14 cellular contexts compared by ENCODE assay signal in genomic region chr12:105983622-105984325, GRCh38.
DNase-seq lines count a peak whose midpoint lies in the region; ATAC-seq, FAIRE-seq and TF ChIP-seq lines count a peak whose summit lies in the region.
"Had no signal": no experiment of that assay in that cellular context is flagged by ENCODE, and none has a peak within 500 bp of the region (broad histone marks: within the 10 kb centered on the region; RNA-seq: fewer than 3 reads in every experiment).

No MANE protein-coding gene starts in this region.

- ATAC-seq in foreskin keratinocyte: peak; percentile 94

- H3K36me3 Mint-ChIP-seq in HFFc6 (ENCODE audit: low read depth): no peaks in the 10 kb centered on the region
- peaks cover 2% of the 10 kb centered on the region for H3K36me3 Mint-ChIP-seq in astrocyte (ENCODE audit: low read depth, unreplicated experiment)
- H3K36me3 Mint-ChIP-seq in activated T-helper 1 cell treated with anti-CD3 and anti-CD28 coated beads, Interleukin-12 subunit alpha, Interleukin-12 subunit beta, Interleukin-2, Interleukin-4 antibody, amounts not matched to agents 30 ng/mL and 10 ng/mL and 1 ng/mL, durations not matched to agents 14 hours and 24 hours and 36 hours (ENCODE audit: low read depth): no peaks in the 10 kb centered on the region
- H3K36me3 Mint-ChIP-seq: activated naive CD4-positive, alpha-beta T cell treated with anti-CD3 and anti-CD28 coated beads, Interleukin-2, amount 50 U/mL, for 24 hours had no signal

- H3K9me3 Mint-ChIP-seq in HFFc6 (no peaks in the 10 kb centered on the region), astrocyte (ENCODE audit: unreplicated experiment) (peaks cover 5% of the 10 kb centered on the region)
- no peaks in the 10 kb centered on the region for H3K9me3 Mint-ChIP-seq in activated T-helper 1 cell treated with anti-CD3 and anti-CD28 coated beads, Interleukin-12 subunit alpha, Interleukin-12 subunit beta, Interleukin-2, Interleukin-4 antibody, amounts not matched to agents 30 ng/mL and 10 ng/mL and 1 ng/mL, durations not matched to agents 14 hours and 24 hours and 36 hours
- H3K9me3 Mint-ChIP-seq: activated naive CD4-positive, alpha-beta T cell treated with anti-CD3 and anti-CD28 coated beads, Interleukin-2, amount 50 U/mL, for 24 hours had no signal

- H3K4me1 ChIP-seq in astrocyte (ENCODE audit: insufficient read depth, low read length) (peaks cover 20% of the 10 kb centered on the region), foreskin keratinocyte (peaks cover 11% of the 10 kb centered on the region)
- H3K4me1 ChIP-seq: colonic mucosa, esophagus squamous epithelium had no signal

- H4K20me1 ChIP-seq in astrocyte (ENCODE audit: insufficient read depth, low read length): no peaks in the 10 kb centered on the region

- H3K36me3 ChIP-seq in astrocyte (ENCODE audit: insufficient read depth, low read length): no peaks in the 10 kb centered on the region
- H3K36me3 ChIP-seq: colonic mucosa, esophagus squamous epithelium had no signal

- no peak overlapping the region for H3K4me3 ChIP-seq in AG04449 (ENCODE audit: low read depth, low read length)
- no peak overlapping the region for H3K4me3 ChIP-seq in astrocyte (ENCODE audit: insufficient read depth, low read depth, low read length)
- H3K4me3 ChIP-seq in coronary artery: no peak overlapping the region
- H3K4me3 ChIP-seq: colonic mucosa, esophagus squamous epithelium had no signal

- intact Hi-C loops in activated T-helper 1 cell treated with anti-CD3 and anti-CD28 coated beads, Interleukin-12 subunit alpha, Interleukin-12 subunit beta, Interleukin-2, Interleukin-4 antibody, amounts not matched to agents 30 ng/mL and 10 ng/mL and 1 ng/mL, durations not matched to agents 14 hours and 24 hours and 36 hours (cut with micrococcal nuclease): no loop called here

- H3K4me3 Mint-ChIP-seq in HFFc6: no peak overlapping the region
- no peak overlapping the region for H3K4me3 Mint-ChIP-seq in astrocyte (ENCODE audit: unreplicated experiment)
- no peak overlapping the region for H3K4me3 Mint-ChIP-seq in activated T-helper 1 cell treated with anti-CD3 and anti-CD28 coated beads, Interleukin-12 subunit alpha, Interleukin-12 subunit beta, Interleukin-2, Interleukin-4 antibody, amounts not matched to agents 30 ng/mL and 10 ng/mL and 1 ng/mL, durations not matched to agents 14 hours and 24 hours and 36 hours
- H3K4me3 Mint-ChIP-seq: activated naive CD4-positive, alpha-beta T cell treated with anti-CD3 and anti-CD28 coated beads, Interleukin-2, amount 50 U/mL, for 24 hours had no signal

- H2AFZ ChIP-seq in astrocyte (ENCODE audit: low read depth, low read length): no peak overlapping the region

- peak; percentile 65 for DNase-seq in AG04449 (ENCODE audit: low read depth, low spot score)
- DNase-seq in HFFc6: peak; percentile 80
- DNase-seq in astrocyte (ENCODE audit: low read depth): peak; percentile 96
- DNase-seq in foreskin keratinocyte: peak; percentile 98 to 99
- DNase-seq in activated T-helper 1 cell treated with anti-CD3 and anti-CD28 coated beads, Interleukin-12 subunit alpha, Interleukin-12 subunit beta, Interleukin-2, Interleukin-4 antibody, amounts not matched to agents 30 ng/mL and 10 ng/mL and 1 ng/mL, durations not matched to agents 14 hours and 24 hours and 36 hours (ENCODE audit: low spot score): no peak
- no peak for DNase-seq in activated T-cell treated with anti-CD3 and anti-CD28 coated beads, Interleukin-2, amount 50 U/mL, for 48 hours
- no peak for DNase-seq in NCI-H2081 treated with DMSO at 0.1 percent for 48 hours (lab: John Stamatoyannopoulos, UW)
- no peak for DNase-seq in coronary artery (ENCODE audit: low spot score)
- DNase-seq: colonic mucosa, esophagus squamous epithelium, NCI-H2171, substantia nigra had no signal

- no peaks in the 10 kb centered on the region; the same call in 1 of the 2 replicates for H3K27me3 Mint-ChIP-seq in HFFc6 (ENCODE audit: insufficient read depth)
- H3K27me3 Mint-ChIP-seq in astrocyte (ENCODE audit: low read depth, unreplicated experiment): no peaks in the 10 kb centered on the region
- peaks cover 1% of the 10 kb centered on the region for H3K27me3 Mint-ChIP-seq in activated T-helper 1 cell treated with anti-CD3 and anti-CD28 coated beads, Interleukin-12 subunit alpha, Interleukin-12 subunit beta, Interleukin-2, Interleukin-4 antibody, amounts not matched to agents 30 ng/mL and 10 ng/mL and 1 ng/mL, durations not matched to agents 14 hours and 24 hours and 36 hours (ENCODE audit: insufficient read depth)
- H3K27me3 Mint-ChIP-seq: activated naive CD4-positive, alpha-beta T cell treated with anti-CD3 and anti-CD28 coated beads, Interleukin-2, amount 50 U/mL, for 24 hours had no signal

- peak overlapping the region; percentile 4 for H3K4me2 ChIP-seq in astrocyte (ENCODE audit: low read length)

- TF ChIP-seq CTCF in AG04449 (IDR thresholded peaks at IDR 0.05; ENCODE audit: insufficient read depth, low read length, missing control alignments) (no peak), HFFc6 (IDR thresholded peaks at IDR 0.05) (no peak), astrocyte (IDR thresholded peaks at IDR 0.05; ENCODE audit: insufficient read depth, low read depth, low read length) (no peak), foreskin keratinocyte (conservative IDR thresholded peaks at IDR 0.05) (no peak), coronary artery (IDR thresholded peaks at IDR 0.05) (no peak)

- peak; percentile 99 for FAIRE-seq in astrocyte (lab: Jason Lieb, UNC)
- FAIRE-seq: D721Med had no signal

- H3K4me1 Mint-ChIP-seq in HFFc6 (ENCODE audit: low read depth) (peaks cover 49% of the 10 kb centered on the region), astrocyte (ENCODE audit: low read depth, unreplicated experiment) (peaks cover 44% of the 10 kb centered on the region)
- no peaks in the 10 kb centered on the region for H3K4me1 Mint-ChIP-seq in activated T-helper 1 cell treated with anti-CD3 and anti-CD28 coated beads, Interleukin-12 subunit alpha, Interleukin-12 subunit beta, Interleukin-2, Interleukin-4 antibody, amounts not matched to agents 30 ng/mL and 10 ng/mL and 1 ng/mL, durations not matched to agents 14 hours and 24 hours and 36 hours (ENCODE audit: low read depth)
- H3K4me1 Mint-ChIP-seq: activated naive CD4-positive, alpha-beta T cell treated with anti-CD3 and anti-CD28 coated beads, Interleukin-2, amount 50 U/mL, for 24 hours had no signal

- H3K79me2 ChIP-seq in astrocyte (ENCODE audit: insufficient read depth, low read length): no peaks in the 10 kb centered on the region

- POLR2A ChIA-PET in AG04449 (lab: Yijun Ruan, JAX): interaction anchor here (1.1 to 1.8 kb wide), 4 partner anchors 9 to 153 kb away, joined by 5 to 12 read pairs (median 8); no protein-coding TSS in a partner anchor

- H3K27ac Mint-ChIP-seq in HFFc6: peak overlapping the region; percentile 29; the same call in 1 of the 2 replicates
- peak overlapping the region; percentile 82 for H3K27ac Mint-ChIP-seq in astrocyte (ENCODE audit: unreplicated experiment)
- no peak overlapping the region for H3K27ac Mint-ChIP-seq in activated T-helper 1 cell treated with anti-CD3 and anti-CD28 coated beads, Interleukin-12 subunit alpha, Interleukin-12 subunit beta, Interleukin-2, Interleukin-4 antibody, amounts not matched to agents 30 ng/mL and 10 ng/mL and 1 ng/mL, durations not matched to agents 14 hours and 24 hours and 36 hours
- H3K27ac Mint-ChIP-seq: activated naive CD4-positive, alpha-beta T cell treated with anti-CD3 and anti-CD28 coated beads, Interleukin-2, amount 50 U/mL, for 24 hours had no signal

- no peak overlapping the region for H3K27ac ChIP-seq in astrocyte (ENCODE audit: low read depth, low read length)
- peak overlapping the region; percentile 87 for H3K27ac ChIP-seq in foreskin keratinocyte
- no peak overlapping the region for H3K27ac ChIP-seq in coronary artery
- H3K27ac ChIP-seq: colonic mucosa, esophagus squamous epithelium had no signal

- no peaks in the 10 kb centered on the region for H3K9me3 ChIP-seq in astrocyte (ENCODE audit: insufficient read depth, low read depth, low read length)
- H3K9me3 ChIP-seq: colonic mucosa, esophagus squamous epithelium had no signal

- CTCF ChIA-PET in AG04449 (lab: Yijun Ruan, JAX): interaction anchor here (0.9 to 2.6 kb wide), 2 partner anchors 16 to 562 kb away, joined by 3 to 7 read pairs; no protein-coding TSS in a partner anchor

- no peak overlapping the region for H3K9ac ChIP-seq in astrocyte (ENCODE audit: low read length)

- H3K27me3 ChIP-seq in astrocyte (ENCODE audit: insufficient read depth, low read length) (no peaks in the 10 kb centered on the region), foreskin keratinocyte (no peaks in the 10 kb centered on the region)
- H3K27me3 ChIP-seq: colonic mucosa, esophagus squamous epithelium had no signal

Comparison
In these comparisons a context has a peak if more than half of its experiments do, and no peak if none do; other contexts are left out.
1. DNase-seq: peak in AG04449 (single experiment), HFFc6 (single experiment), astrocyte (single experiment) and foreskin keratinocyte (2 of 2); none in activated T-helper 1 cell treated with anti-CD3 and anti-CD28 coated beads, Interleukin-12 subunit alpha, Interleukin-12 subunit beta, Interleukin-2, Interleukin-4 antibody, amounts not matched to agents 30 ng/mL and 10 ng/mL and 1 ng/mL, durations not matched to agents 14 hours and 24 hours and 36 hours (single experiment), activated T-cell treated with anti-CD3 and anti-CD28 coated beads, Interleukin-2, amount 50 U/mL, for 48 hours (0 of 2), NCI-H2081 treated with DMSO at 0.1 percent for 48 hours (single experiment) and coronary artery (single experiment).